8 cellular contexts compared by ENCODE assay signal in the genomic region with DNA sequence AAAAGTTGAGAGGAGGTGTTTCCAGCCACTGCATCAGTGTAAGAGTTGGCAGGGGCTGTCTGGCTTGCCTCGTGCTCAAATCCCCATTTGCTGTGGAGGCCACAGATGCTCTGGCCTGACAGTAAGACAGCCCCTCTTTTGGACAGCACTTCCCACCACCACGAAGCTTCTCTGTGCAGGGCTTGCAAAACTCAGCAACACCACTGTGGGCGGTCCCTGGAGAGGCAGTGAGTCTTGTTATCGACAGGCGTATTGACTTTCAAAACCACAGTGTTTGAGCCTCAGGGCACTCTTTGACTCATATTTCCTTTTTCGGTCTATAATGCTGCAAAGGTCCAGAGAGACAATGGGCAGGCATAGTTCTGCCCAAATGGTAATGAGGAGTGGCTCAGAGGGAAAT.
DNase-seq lines count a peak whose midpoint lies in the region; ATAC-seq and TF ChIP-seq lines count a peak whose summit lies in the region.

No MANE protein-coding gene starts in this region.

- H3K4me3 ChIP-seq in HEK293 (ENCODE audit: low read depth, low read length): no peak overlapping the region
- no peak overlapping the region for H3K4me3 ChIP-seq in hepatocyte
- no peak overlapping the region for H3K4me3 ChIP-seq in mesendoderm (ENCODE audit: low read length)

- no peaks in the 10 kb centered on the region for H3K36me3 Mint-ChIP-seq in WTC11
- no peaks in the 10 kb centered on the region for H3K36me3 Mint-ChIP-seq in H9 (ENCODE audit: insufficient read depth in 1 of 3, low read depth in 3 of 3)
- no peaks in the 10 kb centered on the region for H3K36me3 Mint-ChIP-seq in activated CD4-positive, alpha-beta T cell treated with anti-CD3 and anti-CD28 coated beads for 36 hours (ENCODE audit: low read depth)

- no peak overlapping the region for H3K14ac ChIP-seq in H9 (ENCODE audit: insufficient read depth, low read length)

- no peak overlapping the region for H3K18ac ChIP-seq in mesendoderm (ENCODE audit: low read length)
- no peak overlapping the region for H3K18ac ChIP-seq in H9 (ENCODE audit: insufficient read length, low read depth, low read length)

- peaks cover 8% of the 10 kb centered on the region for H3K4me1 ChIP-seq in HEK293 (ENCODE audit: control insufficient read depth, insufficient read depth, low read length)
- no peaks in the 10 kb centered on the region for H3K4me1 ChIP-seq in hepatocyte (ENCODE audit: insufficient read depth)
- H3K4me1 ChIP-seq in mesendoderm (ENCODE audit: control insufficient read depth, low read depth, low read length): no peaks in the 10 kb centered on the region
- H3K4me1 ChIP-seq in H9 (ENCODE audit: insufficient read depth, low read length): peaks cover 3% of the 10 kb centered on the region; the same call in 1 of the 2 replicates

- no peak overlapping the region for H4K91ac ChIP-seq in H9 (ENCODE audit: insufficient read length, low read depth, low read length)

- H4K20me1 ChIP-seq in hepatocyte (ENCODE audit: insufficient read depth, poor library complexity, severe bottlenecking) (no peaks in the 10 kb centered on the region), H9 (ENCODE audit: control insufficient read depth, insufficient read depth, insufficient read length) (no peaks in the 10 kb centered on the region)

- no peak overlapping the region for H3K27ac ChIP-seq in HEK293 (ENCODE audit: extremely low read depth, low read depth, low read length)
- H3K27ac ChIP-seq in hepatocyte: no peak overlapping the region
- H3K27ac ChIP-seq in mesendoderm (ENCODE audit: low read depth, low read length): no peak overlapping the region
- H3K27ac ChIP-seq in H9 (ENCODE audit: insufficient read length, low read depth, low read length): no peak overlapping the region

- no peaks in the 10 kb centered on the region for H3K23me2 ChIP-seq in H9 (ENCODE audit: insufficient read length, low read depth, low read length, poor library complexity, severe bottlenecking)

- no peak overlapping the region for H2BK5ac ChIP-seq in mesendoderm (ENCODE audit: low read length)
- H2BK5ac ChIP-seq in H9 (ENCODE audit: insufficient read length, low read length): no peak overlapping the region

- WGBS in hepatocyte (ENCODE audit: low lambda C conversion rate, missing lambda C conversion rate): 48% methylated on average over 6 of the region's 6 CpGs
- no CpG with 5 or more reads among the region's 6 CpGs for WGBS in mesendoderm (ENCODE audit: extremely low coverage, insufficient coverage, low lambda C conversion rate)
- WGBS in H9 (ENCODE audit: extremely low coverage, insufficient read length, low lambda C conversion rate): no CpG with 5 or more reads among the region's 6 CpGs

- no peak for TF ChIP-seq CTCF in HEK293 (tag by site-specific recombination; IDR thresholded peaks at IDR 0.05)
- no peak for TF ChIP-seq CTCF in hepatocyte (IDR thresholded peaks at IDR 0.05; ENCODE audit: poor library complexity)
- TF ChIP-seq CTCF in WTC11 (IDR thresholded peaks at IDR 0.05): no peak
- no peak for TF ChIP-seq CTCF in H9 (conservative IDR thresholded peaks at IDR 0.05)

- H3T11ph ChIP-seq in H9 (ENCODE audit: low read length): no peak overlapping the region

- H3K36me3 ChIP-seq in HEK293 (ENCODE audit: control insufficient read depth in 2 of 2, insufficient read depth in 1 of 2, low read length in 2 of 2) (no peaks in the 10 kb centered on the region), hepatocyte (replicated peaks; ENCODE audit: insufficient read depth, low read depth) (no peaks in the 10 kb centered on the region), mesendoderm (ENCODE audit: control insufficient read depth, insufficient read depth, low read length) (no peaks in the 10 kb centered on the region)

- H3K4ac ChIP-seq in mesendoderm (ENCODE audit: low read depth, low read length) (no peak overlapping the region), H9 (ENCODE audit: low read depth, low read length) (no peak overlapping the region)

- ATAC-seq in GM18520 (IDR thresholded peaks at IDR 0.05; ENCODE audit: unreplicated experiment) (peak; percentile 97), WTC11 (no peak; the same call in 1 of the 2 replicates)
- no peak for ATAC-seq in activated CD4-positive, alpha-beta T cell treated with anti-CD3 and anti-CD28 coated beads for 36 hours

- H3K4me3 Mint-ChIP-seq in WTC11 (no peak overlapping the region), H9 (no peak overlapping the region)
- H3K4me3 Mint-ChIP-seq in activated CD4-positive, alpha-beta T cell treated with anti-CD3 and anti-CD28 coated beads for 36 hours: no peak overlapping the region

- H3K4me2 ChIP-seq in hepatocyte: no peak overlapping the region
- H3K4me2 ChIP-seq in mesendoderm (ENCODE audit: low read length): no peak overlapping the region
- H3K4me2 ChIP-seq in H9 (ENCODE audit: insufficient read depth, insufficient read length, low read length): no peak overlapping the region

- intact Hi-C loops in activated CD4-positive, alpha-beta T cell treated with anti-CD3 and anti-CD28 coated beads for 36 hours (cut with DNase I, micrococcal nuclease): no loop called here

- no peaks in the 10 kb centered on the region for H3K79me2 ChIP-seq in hepatocyte
- no peaks in the 10 kb centered on the region for H3K79me2 ChIP-seq in mesendoderm (ENCODE audit: control insufficient read depth, insufficient read depth, low read length)
- no peaks in the 10 kb centered on the region for H3K79me2 ChIP-seq in H9 (ENCODE audit: insufficient read depth, low read length)

- H2BK120ac ChIP-seq in mesendoderm (ENCODE audit: low read depth, low read length) (no peak overlapping the region), H9 (ENCODE audit: low read depth, low read length, poor library complexity, severe bottlenecking) (no peak overlapping the region)

- H2BK12ac ChIP-seq in H9 (ENCODE audit: insufficient read length, low read depth, low read length): no peak overlapping the region

- no peaks in the 10 kb centered on the region for H3K27me3 Mint-ChIP-seq in WTC11 (ENCODE audit: low read depth)
- peaks cover 1% of the 10 kb centered on the region for H3K27me3 Mint-ChIP-seq in H9 (ENCODE audit: low read depth)
- H3K27me3 Mint-ChIP-seq in activated CD4-positive, alpha-beta T cell treated with anti-CD3 and anti-CD28 coated beads for 36 hours: peaks cover 2% of the 10 kb centered on the region

- H3K9ac ChIP-seq in mesendoderm (ENCODE audit: low read length): no peak overlapping the region
- H3K9ac ChIP-seq in H9 (ENCODE audit: extremely low read depth, insufficient read length, low read length): no peak overlapping the region

- DNase-seq in MV-4-11 (lab: John Stamatoyannopoulos, UW) (peak; percentile 77), hepatocyte (ENCODE audit: low spot score) (peak; percentile 10), WTC11 (ENCODE audit: low spot score) (no peak), mesendoderm (no peak), H9 (no peak)
- DNase-seq in activated CD4-positive, alpha-beta T cell treated with anti-CD3 and anti-CD28 coated beads for 36 hours: no peak

- CTCF ChIA-PET in HEK293 (lab: Yijun Ruan, JAX) (no interaction called here), WTC11 (lab: Charles Lee) (no interaction called here)
- CTCF ChIA-PET in activated CD4-positive, alpha-beta T cell treated with anti-CD3 and anti-CD28 coated beads for 36 hours (lab: Charles Lee): no interaction called here

- no peak overlapping the region for H4K8ac ChIP-seq in mesendoderm (ENCODE audit: low read depth, low read length)
- H4K8ac ChIP-seq in H9 (replicated peaks; ENCODE audit: insufficient read length, low read depth, low read length): no peak overlapping the region

- no peak overlapping the region for H2BK20ac ChIP-seq in H9 (ENCODE audit: low read depth, low read length, poor library complexity, severe bottlenecking)

- H3K9me2 ChIP-seq in hepatocyte (replicated peaks; ENCODE audit: insufficient read depth): no peaks in the 10 kb centered on the region

- H3K56ac ChIP-seq in mesendoderm (ENCODE audit: low read length): no peak overlapping the region
- no peak overlapping the region for H3K56ac ChIP-seq in H9 (ENCODE audit: insufficient read length, low read depth, low read length)

- no peak overlapping the region for H2BK15ac ChIP-seq in mesendoderm (replicated peaks; ENCODE audit: low read depth)
- no peak overlapping the region for H2BK15ac ChIP-seq in H9 (ENCODE audit: low read depth, low read length)

- no peak overlapping the region for H4K5ac ChIP-seq in mesendoderm (ENCODE audit: low read length)
- no peak overlapping the region for H4K5ac ChIP-seq in H9 (ENCODE audit: insufficient read length, low read depth, low read length)

- H3K79me1 ChIP-seq in mesendoderm (ENCODE audit: low read length) (no peaks in the 10 kb centered on the region), H9 (ENCODE audit: insufficient read depth, low read depth, low read length, poor library complexity, severe bottlenecking) (no peaks in the 10 kb centered on the region)

- no peak overlapping the region for H3K23ac ChIP-seq in mesendoderm (ENCODE audit: low read length)
- H3K23ac ChIP-seq in H9 (ENCODE audit: insufficient read length, low read depth, low read length): no peak overlapping the region

- no peak overlapping the region for H2AK5ac ChIP-seq in mesendoderm (ENCODE audit: low read length)
- H2AK5ac ChIP-seq in H9 (ENCODE audit: insufficient read length, low read length): no peak overlapping the region

- H2AFZ ChIP-seq in hepatocyte (no peak overlapping the region), H9 (ENCODE audit: low read length) (no peak overlapping the region)

- POLR2A ChIA-PET in HEK293 (lab: Yijun Ruan, JAX) (no interaction called here), WTC11 (lab: Charles Lee) (no interaction called here)
- POLR2A ChIA-PET in activated CD4-positive, alpha-beta T cell treated with anti-CD3 and anti-CD28 coated beads for 36 hours (lab: Charles Lee): no interaction called here

- H3K27me3 ChIP-seq in hepatocyte: no peaks in the 10 kb centered on the region
- H3K27me3 ChIP-seq in mesendoderm (ENCODE audit: insufficient read depth, low read length, poor library complexity): no peaks in the 10 kb centered on the region
- H3K27me3 ChIP-seq in H9 (ENCODE audit: insufficient read depth, low read length): no peaks in the 10 kb centered on the region

- H3K4me1 Mint-ChIP-seq in WTC11: peaks cover 16% of the 10 kb centered on the region
- peaks cover 11 to 16% of the 10 kb centered on the region in 2 experiments for H3K4me1 Mint-ChIP-seq in H9
- no peaks in the 10 kb centered on the region for H3K4me1 Mint-ChIP-seq in activated CD4-positive, alpha-beta T cell treated with anti-CD3 and anti-CD28 coated beads for 36 hours

- no peaks in the 10 kb centered on the region; the same call in 1 of the 2 replicates for H3K9me3 Mint-ChIP-seq in WTC11
- H3K9me3 Mint-ChIP-seq in H9: no peaks in the 10 kb centered on the region
- H3K9me3 Mint-ChIP-seq in activated CD4-positive, alpha-beta T cell treated with anti-CD3 and anti-CD28 coated beads for 36 hours (ENCODE audit: low read depth): peaks cover 3% of the 10 kb centered on the region

- H3K27ac Mint-ChIP-seq in WTC11 (no peak overlapping the region), H9 (no peak overlapping the region; a peak in 1 of 7 replicates)
- no peak overlapping the region for H3K27ac Mint-ChIP-seq in activated CD4-positive, alpha-beta T cell treated with anti-CD3 and anti-CD28 coated beads for 36 hours

- H3K9me3 ChIP-seq in HEK293 (ENCODE audit: control insufficient read depth, insufficient read depth, low read depth, low read length) (no peaks in the 10 kb centered on the region), hepatocyte (ENCODE audit: low read depth) (no peaks in the 10 kb centered on the region), H9 (ENCODE audit: control insufficient read depth, low read depth, low read length) (no peaks in the 10 kb centered on the region)

Comparison
In these comparisons a context has a peak if more than half of its experiments do, and no peak if none do; other contexts are left out.
1. DNase-seq: peak in MV-4-11 (single experiment) and hepatocyte (single experiment); none in WTC11 (single experiment), mesendoderm (single experiment), H9 (single experiment) and activated CD4-positive, alpha-beta T cell treated with anti-CD3 and anti-CD28 coated beads for 36 hours (single experiment).